In the genomic region with DNA sequence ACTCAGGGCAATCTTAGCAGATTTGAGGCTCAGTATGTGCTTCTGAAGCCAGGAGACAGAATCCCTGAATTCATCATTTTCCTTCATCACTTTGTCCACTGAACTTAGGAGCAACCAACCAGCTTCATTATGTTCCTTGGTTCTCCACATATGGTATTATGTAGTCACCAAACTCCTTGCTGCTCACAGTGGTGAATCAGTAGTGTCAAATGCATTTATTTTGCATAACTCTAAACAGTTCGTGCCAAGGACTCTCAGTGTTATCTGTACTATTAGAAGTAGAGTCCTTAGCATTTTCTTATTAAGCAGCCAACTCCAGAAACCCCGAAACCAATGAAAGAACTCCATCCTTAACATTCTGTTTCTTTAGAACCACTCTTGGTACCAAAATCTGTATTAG, we compare ENCODE assay signal across 18 cellular contexts.
"Had no signal": no experiment of that assay in that cellular context is flagged by ENCODE, and none has a peak within 500 bp of the region (broad histone marks: within the 10 kb centered on the region; RNA-seq: fewer than 3 reads in every experiment).

No MANE protein-coding gene starts in this region.

- H3K4me1 ChIP-seq: neural progenitor cell, psoas muscle had no signal

- ATAC-seq: activated naive CD8-positive, alpha-beta T cell treated with anti-CD3 and anti-CD28 coated beads, Interleukin-2, amount 50 U/mL, for 24 hours; activated T-cell treated with anti-CD3 and anti-CD28 coated beads, Interleukin-2, amount 50 U/mL, for 4 hours; naive thymus-derived CD4-positive, alpha-beta T cell; psoas muscle; right cardiac atrium; T-cell had no signal

- H3K36me3 ChIP-seq: ascending aorta, neural progenitor cell had no signal

- H3K9me3 ChIP-seq: psoas muscle had no signal

- H2AFZ ChIP-seq: neural progenitor cell had no signal

- H3K4me3 ChIP-seq: ascending aorta, neural progenitor cell, psoas muscle, tibial artery had no signal

- H3K27me3 ChIP-seq: ascending aorta, neural progenitor cell, tibial artery had no signal

- H3K27ac ChIP-seq: epithelial cell of prostate, neural progenitor cell, psoas muscle had no signal

- H3K9ac ChIP-seq: neural progenitor cell had no signal

- DNase-seq: activated CD4-positive, alpha-beta T cell treated with anti-CD3 and anti-CD28 coated beads, Interleukin-2, amount 10 ng/mL, durations not matched to agents 7 days and 5 days; activated CD8-positive, alpha-beta memory T cell treated with anti-CD3 and anti-CD28 coated beads, Interleukin-2, amount 50 U/mL, for 4 hours; activated naive CD4-positive, alpha-beta T cell treated with anti-CD3 and anti-CD28 coated beads for 36 hours; activated naive CD8-positive, alpha-beta T cell treated with anti-CD3 and anti-CD28 coated beads, Interleukin-2, amount 50 U/mL, for 24 hours; activated T-cell treated with anti-CD3 and anti-CD28 coated beads, Interleukin-2, amount 50 U/mL, for 4 hours; dermis blood vessel endothelial cell; immature natural killer cell; mesenchymal stem cell; naive thymus-derived CD4-positive, alpha-beta T cell; psoas muscle; right cardiac atrium; stimulated activated CD4-positive, alpha-beta T cell treated with anti-CD3 and anti-CD28 coated beads, Interleukin-2, amount 100 ng/mL, for 24 hours; stimulated activated naive CD4-positive, alpha-beta T cell treated with Interleukin-2 at 50 U/mL for 16 hours; T-cell; tibial artery had no signal

- H3K4me2 ChIP-seq: neural progenitor cell had no signal
